In genomic region chr15:74514039-74514438, GRCh38 we compare ENCODE assay signal across 21 cellular contexts. TPM values are rescaled to one million over a fixed set of nuclear protein-coding genes. Genes with fewer than 3 reads are reported as not detected.
DNase-seq lines count a peak whose midpoint lies in the region; ATAC-seq and TF ChIP-seq lines count a peak whose summit lies in the region.
"Had no signal": no experiment of that assay in that cellular context is flagged by ENCODE, and none has a peak within 500 bp of the region (broad histone marks: within the 10 kb centered on the region; RNA-seq: fewer than 3 reads in every experiment).

No MANE protein-coding gene starts in this region.

- DNase-seq in NCI-H2171 treated with DMSO at 0.1 percent for 48 hours (lab: John Stamatoyannopoulos, UW): peak; percentile 14
- no peak for DNase-seq in NCI-H2171 (lab: John Stamatoyannopoulos, UW)
- DNase-seq in T-helper 17 cell: no peak
- peak; percentile 7 for DNase-seq in fibroblast of the aortic adventitia (ENCODE audit: low read depth)
- no peak for DNase-seq in stimulated activated effector memory CD8-positive, alpha-beta T cell treated with anti-CD3 and anti-CD28 coated beads, Interleukin-12 subunit alpha, Interleukin-12 subunit beta, amount 100 ng/mL, for 72 hours (ENCODE audit: low spot score in 2 of 2)
- no peak for DNase-seq in NCI-H82 treated with DMSO at 0.1 percent for 48 hours (lab: John Stamatoyannopoulos, UW; ENCODE audit: unreplicated experiment)
- no peak for DNase-seq in epidermal melanocyte (ENCODE audit: insufficient read length, low spot score)
- DNase-seq: ACHN; Caco-2; CD4-positive, alpha-beta memory T cell; DMS153; Karpas-422; NCI-H1417; NCI-H1930; NCI-H345; NCI-H774; SIG-M5; SK-N-SH had no signal

- peak overlapping the region; percentile 6 for H3K27ac Mint-ChIP-seq in T-helper 17 cell
- H3K27ac Mint-ChIP-seq in stimulated activated effector memory CD8-positive, alpha-beta T cell treated with anti-CD3 and anti-CD28 coated beads, Interleukin-12 subunit alpha, Interleukin-12 subunit beta, amount 100 ng/mL, for 72 hours: peak overlapping the region; percentile 5
- H3K27ac Mint-ChIP-seq: CD4-positive, alpha-beta memory T cell had no signal

- no peak for ATAC-seq in T-helper 17 cell
- ATAC-seq in stimulated activated effector memory CD8-positive, alpha-beta T cell treated with anti-CD3 and anti-CD28 coated beads, Interleukin-12 subunit alpha, Interleukin-12 subunit beta, amount 100 ng/mL, for 72 hours: no peak
- no peak for ATAC-seq in GM19324 (IDR thresholded peaks at IDR 0.05; ENCODE audit: low FRiP score, unreplicated experiment)
- ATAC-seq: Panc1 had no signal

- no peaks in the 10 kb centered on the region for H3K9me3 Mint-ChIP-seq in stimulated activated effector memory CD8-positive, alpha-beta T cell treated with anti-CD3 and anti-CD28 coated beads, Interleukin-12 subunit alpha, Interleukin-12 subunit beta, amount 100 ng/mL, for 72 hours
- H3K9me3 Mint-ChIP-seq: CD4-positive, alpha-beta memory T cell had no signal

- no peaks in the 10 kb centered on the region for H3K36me3 Mint-ChIP-seq in T-helper 17 cell (ENCODE audit: low read depth)
- no peaks in the 10 kb centered on the region for H3K36me3 Mint-ChIP-seq in stimulated activated effector memory CD8-positive, alpha-beta T cell treated with anti-CD3 and anti-CD28 coated beads, Interleukin-12 subunit alpha, Interleukin-12 subunit beta, amount 100 ng/mL, for 72 hours
- H3K36me3 Mint-ChIP-seq: CD4-positive, alpha-beta memory T cell had no signal

- H3K27me3 Mint-ChIP-seq in T-helper 17 cell: no peaks in the 10 kb centered on the region
- H3K27me3 Mint-ChIP-seq: CD4-positive, alpha-beta memory T cell had no signal

- H3K4me1 Mint-ChIP-seq in T-helper 17 cell: peaks cover 9% of the 10 kb centered on the region
- peaks cover 6% of the 10 kb centered on the region for H3K4me1 Mint-ChIP-seq in stimulated activated effector memory CD8-positive, alpha-beta T cell treated with anti-CD3 and anti-CD28 coated beads, Interleukin-12 subunit alpha, Interleukin-12 subunit beta, amount 100 ng/mL, for 72 hours

- TF ChIP-seq CTCF in fibroblast of the aortic adventitia (IDR thresholded peaks at IDR 0.05; ENCODE audit: insufficient read depth, low read length): no peak

- no peaks in the 10 kb centered on the region for H3K9me3 ChIP-seq in T-helper 17 cell (ENCODE audit: control insufficient read depth, low read length, poor library complexity, severe bottlenecking)
- H3K9me3 ChIP-seq: BLaER1 treated with 17β-estradiol and CSF1 and Interleukin-3, amounts not matched to agents 10 nM and 100 nM; Caco-2; SK-N-SH had no signal

- H3K4me3 ChIP-seq in fibroblast of the aortic adventitia (ENCODE audit: low read depth, low read length): no peak overlapping the region
- H3K4me3 ChIP-seq: BLaER1 treated with 17β-estradiol and CSF1 and Interleukin-3, amounts not matched to agents 10 nM and 100 nM had no signal

- H3K4me3 Mint-ChIP-seq in T-helper 17 cell: no peak overlapping the region
- no peak overlapping the region for H3K4me3 Mint-ChIP-seq in stimulated activated effector memory CD8-positive, alpha-beta T cell treated with anti-CD3 and anti-CD28 coated beads, Interleukin-12 subunit alpha, Interleukin-12 subunit beta, amount 100 ng/mL, for 72 hours
- H3K4me3 Mint-ChIP-seq: CD4-positive, alpha-beta memory T cell had no signal

RNA-seq across cellular contexts. Expression of gene ARID3B, which starts 27.0 kb away (rescaled TPM):
- 10 to 100 TPM; 37.4 to 42.6 TPM for total RNA-seq in T-helper 17 cell
- 0.33 and 2.5 TPM in 2 replicates for total RNA-seq in fibroblast of the aortic adventitia (ENCODE audit: low replicate concordance)

RNA-seq across cellular contexts. Expression of gene UBL7, which starts 53.1 kb away (rescaled TPM):
- total RNA-seq in T-helper 17 cell (10 to 100 TPM; 28.0 to 28.2 TPM), fibroblast of the aortic adventitia (ENCODE audit: low replicate concordance) (50.3 and 52.2 TPM in 2 replicates)

Comparison
In these comparisons a context has a peak if more than half of its experiments do, and no peak if none do; other contexts are left out.
1. DNase-seq: peak in NCI-H2171 treated with DMSO at 0.1 percent for 48 hours (single experiment) and fibroblast of the aortic adventitia (single experiment); none in NCI-H2171 (single experiment), T-helper 17 cell (0 of 3), stimulated activated effector memory CD8-positive, alpha-beta T cell treated with anti-CD3 and anti-CD28 coated beads, Interleukin-12 subunit alpha, Interleukin-12 subunit beta, amount 100 ng/mL, for 72 hours (0 of 2), NCI-H82 treated with DMSO at 0.1 percent for 48 hours (single experiment) and epidermal melanocyte (single experiment).
2. RNA of gene ARID3B, which starts 27.0 kb away (total RNA-seq): 37.4 to 42.6 TPM in T-helper 17 cell; 0.33 to 2.5 TPM in fibroblast of the aortic adventitia; every median in the first group is over 10 times any median in the second.